ENCODE assay signal across 18 cellular contexts in the genomic region with DNA sequence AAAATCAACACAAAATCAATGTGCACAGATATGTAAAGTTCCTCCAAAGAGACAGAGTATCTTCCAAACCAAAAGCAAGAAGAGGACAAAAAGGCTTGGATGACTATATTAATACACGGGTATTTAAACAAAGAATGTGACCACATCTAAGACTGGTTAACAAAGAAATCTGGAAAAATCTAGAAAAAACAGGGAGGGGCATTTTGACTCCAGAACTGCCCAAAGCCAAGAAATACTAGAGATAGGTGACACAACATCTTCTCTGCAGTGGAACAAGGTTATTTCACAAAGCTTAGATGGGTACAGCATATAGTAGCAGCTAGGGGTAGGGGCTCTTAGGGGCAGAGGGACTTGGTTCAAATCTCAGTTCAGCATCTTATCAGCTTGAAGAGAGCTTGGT. TPM values are rescaled to one million over a fixed set of nuclear protein-coding genes. Genes with fewer than 3 reads are reported as not detected.
A peak's percentile ranks its signal among the peaks of the same experiment; 100 is the strongest.
DNase-seq lines count a peak whose midpoint lies in the region; ATAC-seq and TF ChIP-seq lines count a peak whose summit lies in the region.
"Had no signal": no experiment of that assay in that cellular context is flagged by ENCODE, and none has a peak within 500 bp of the region (broad histone marks: within the 10 kb centered on the region; RNA-seq: fewer than 3 reads in every experiment).

No MANE protein-coding gene starts in this region.

- peak overlapping the region; percentile 80 for H3K27ac ChIP-seq in hepatocyte
- H3K27ac ChIP-seq in substantia nigra (ENCODE audit: low read depth, low read length, poor library complexity, severe bottlenecking): peak overlapping the region; percentile 10

- intact Hi-C loops in activated naive CD4-positive, alpha-beta T cell treated with anti-CD3 and anti-CD28 coated beads for 36 hours (cut with micrococcal nuclease): loop anchor here (5.0 kb wide), 1 partner anchor 159 kb away; no protein-coding TSS in a partner anchor

- no peak for DNase-seq in activated naive CD4-positive, alpha-beta T cell treated with anti-CD3 and anti-CD28 coated beads for 36 hours
- no peak for DNase-seq in activated naive CD4-positive, alpha-beta T cell treated with anti-CD3 and anti-CD28 coated beads, Interleukin-2, amount 50 U/mL, for 16 hours
- DNase-seq in T-helper 17 cell (no peak), hepatocyte (ENCODE audit: low spot score) (no peak), substantia nigra (lab: John Stamatoyannopoulos, UW) (no peak), mucosa of gallbladder (ENCODE audit: low spot score) (no peak), NCI-H2196 treated with DMSO at 0.1 percent for 48 hours (lab: John Stamatoyannopoulos, UW; ENCODE audit: unreplicated experiment) (no peak), SHP77 treated with DMSO at 0.1 percent for 48 hours (lab: John Stamatoyannopoulos, UW) (no peak)
- DNase-seq: activated CD8-positive, alpha-beta memory T cell treated with anti-CD3 and anti-CD28 coated beads for 24 hours; aorta; cerebellar nuclear complex; COR-L47; NCI-H1105 treated with DMSO at 0.1 percent for 48 hours; NCI-H2081 treated with DMSO at 0.1 percent for 48 hours; NCI-H524; nucleus accumbens; retina had no signal

- TF ChIP-seq CTCF in hepatocyte (IDR thresholded peaks at IDR 0.05; ENCODE audit: poor library complexity): no peak

- H3K36me3 ChIP-seq in hepatocyte (replicated peaks; ENCODE audit: insufficient read depth, low read depth): no peaks in the 10 kb centered on the region
- H3K36me3 ChIP-seq: tibial nerve had no signal

- no peaks in the 10 kb centered on the region for H3K27me3 ChIP-seq in hepatocyte
- H3K27me3 ChIP-seq: tibial nerve had no signal

- no peak overlapping the region for H3K4me2 ChIP-seq in hepatocyte

- no peaks in the 10 kb centered on the region for H3K27me3 Mint-ChIP-seq in activated naive CD4-positive, alpha-beta T cell treated with anti-CD3 and anti-CD28 coated beads for 36 hours (ENCODE audit: low read depth)
- no peaks in the 10 kb centered on the region for H3K27me3 Mint-ChIP-seq in T-helper 17 cell

- H3K36me3 Mint-ChIP-seq in activated naive CD4-positive, alpha-beta T cell treated with anti-CD3 and anti-CD28 coated beads for 36 hours (ENCODE audit: low read depth): peaks cover 3% of the 10 kb centered on the region
- peaks cover 12% of the 10 kb centered on the region for H3K36me3 Mint-ChIP-seq in T-helper 17 cell (ENCODE audit: low read depth)

- 97% methylated on average over 1 of the region's 1 CpG for whole genome bisulfite sequencing in hepatocyte (ENCODE audit: low lambda C conversion rate, missing lambda C conversion rate)

- peak overlapping the region; percentile 33 for H3K27ac Mint-ChIP-seq in activated naive CD4-positive, alpha-beta T cell treated with anti-CD3 and anti-CD28 coated beads for 36 hours
- H3K27ac Mint-ChIP-seq in T-helper 17 cell: peak overlapping the region; percentile 90

- H4K20me1 ChIP-seq in hepatocyte (ENCODE audit: insufficient read depth, poor library complexity, severe bottlenecking): peaks cover 10% of the 10 kb centered on the region

- no peak overlapping the region for H3K4me3 ChIP-seq in hepatocyte
- H3K4me3 ChIP-seq: tibial nerve had no signal

- H3K4me3 Mint-ChIP-seq in activated naive CD4-positive, alpha-beta T cell treated with anti-CD3 and anti-CD28 coated beads for 36 hours: no peak overlapping the region
- peak overlapping the region; percentile 4 for H3K4me3 Mint-ChIP-seq in T-helper 17 cell

- no peak overlapping the region for H2AFZ ChIP-seq in hepatocyte

- no peaks in the 10 kb centered on the region for H3K9me3 Mint-ChIP-seq in activated naive CD4-positive, alpha-beta T cell treated with anti-CD3 and anti-CD28 coated beads for 36 hours

- CTCF ChIA-PET in activated naive CD4-positive, alpha-beta T cell treated with anti-CD3 and anti-CD28 coated beads for 36 hours (lab: Charles Lee): interaction anchor here (0.6 to 2.0 kb wide), 3 partner anchors 10 to 31 kb away, joined by 3 to 5 read pairs (median 4); partner anchors contain the start of gene RFFL

- H3K79me2 ChIP-seq in hepatocyte: peaks cover 73% of the 10 kb centered on the region

- H3K4me1 ChIP-seq in hepatocyte (ENCODE audit: insufficient read depth): peaks cover 24% of the 10 kb centered on the region

- peaks cover 71% of the 10 kb centered on the region for H3K4me1 Mint-ChIP-seq in activated naive CD4-positive, alpha-beta T cell treated with anti-CD3 and anti-CD28 coated beads for 36 hours (ENCODE audit: low read depth)
- H3K4me1 Mint-ChIP-seq in T-helper 17 cell: peaks cover 70% of the 10 kb centered on the region

- no peaks in the 10 kb centered on the region for H3K9me2 ChIP-seq in hepatocyte (replicated peaks; ENCODE audit: insufficient read depth)

- no peak for ATAC-seq in T-helper 17 cell

- no peaks in the 10 kb centered on the region for H3K9me3 ChIP-seq in T-helper 17 cell (ENCODE audit: control insufficient read depth, low read length, poor library complexity, severe bottlenecking)
- no peaks in the 10 kb centered on the region for H3K9me3 ChIP-seq in hepatocyte (ENCODE audit: low read depth)
- H3K9me3 ChIP-seq: tibial nerve had no signal

RNA-seq across cellular contexts. Expression of gene RFFL, which starts 10.3 kb away (rescaled TPM):
- total RNA-seq in activated naive CD4-positive, alpha-beta T cell treated with anti-CD3 and anti-CD28 coated beads for 36 hours: 10 to 100 TPM; 17.8 to 18.2 TPM
- 10 to 100 TPM; 71.0 to 72.1 TPM for total RNA-seq in T-helper 17 cell
- 22.7 and 22.9 TPM in 2 replicates for total RNA-seq in hepatocyte
- 12.9 and 14.0 TPM in 2 replicates for polyA plus RNA-seq in hepatocyte
- 45.4 TPM for total RNA-seq in mucosa of gallbladder
